7 cellular contexts compared by ENCODE assay signal in genomic region chr6:116352515-116353471, GRCh38. TPM values are rescaled to one million over a fixed set of nuclear protein-coding genes. Genes with fewer than 3 reads are reported as not detected.
DNase-seq lines count a peak whose midpoint lies in the region; ATAC-seq and TF ChIP-seq lines count a peak whose summit lies in the region.

No MANE protein-coding gene starts in this region.

- no peak for TF ChIP-seq EP300 in gastroesophageal sphincter (IDR thresholded peaks at IDR 0.05)

- no peak for DNase-seq in UCSD-AML1 (lab: John Stamatoyannopoulos, UW; ENCODE audit: unreplicated experiment)
- no peak for DNase-seq in stimulated activated CD4-positive, alpha-beta T cell treated with anti-CD3 and anti-CD28 coated beads, Interleukin-2, amount 100 ng/mL, for 48 hours
- no peak for DNase-seq in activated CD8-positive, alpha-beta memory T cell treated with anti-CD3 and anti-CD28 coated beads for 24 hours

- H3K27ac ChIP-seq in gastroesophageal sphincter (peak overlapping the region; percentile 44 to 58 (median 48)), urinary bladder (ENCODE audit: low read depth) (peak overlapping the region; percentile 59)

- H3K36me3 ChIP-seq in gastroesophageal sphincter (no peaks in the 10 kb centered on the region), urinary bladder (ENCODE audit: insufficient read depth) (no peaks in the 10 kb centered on the region)

- ATAC-seq in GM21390 (IDR thresholded peaks at IDR 0.05; ENCODE audit: unreplicated experiment) = peak; percentile 73
- peak; percentile 69 for ATAC-seq in HG03460 (IDR thresholded peaks at IDR 0.05; ENCODE audit: unreplicated experiment)
- ATAC-seq in gastroesophageal sphincter = peak; percentile 78

- TF ChIP-seq POLR2A in gastroesophageal sphincter (IDR thresholded peaks at IDR 0.05) = no peak

- WGBS in gastroesophageal sphincter (ENCODE audit: low coverage in 1 of 2), 2 donors = 20 to 60% methylated on average over 3 of the region's 3 CpGs
- 44% methylated on average over 3 of the region's 3 CpGs for WGBS in urinary bladder

- no peaks in the 10 kb centered on the region for H3K27me3 ChIP-seq in gastroesophageal sphincter

- TF ChIP-seq CTCF in gastroesophageal sphincter (IDR thresholded peaks at IDR 0.05) = no peak

- H3K4me1 ChIP-seq in gastroesophageal sphincter (peaks cover 0 to 14% (median 2%) of the 10 kb centered on the region in 3 donors), urinary bladder (ENCODE audit: insufficient read depth) (no peaks in the 10 kb centered on the region)

- H3K4me3 ChIP-seq in gastroesophageal sphincter (no peak overlapping the region), urinary bladder (ENCODE audit: low read depth, low read length) (no peak overlapping the region)

- no peaks in the 10 kb centered on the region for H3K9me3 ChIP-seq in gastroesophageal sphincter

RNA-seq across cellular contexts. Expression of gene DSE, which starts 18.0 kb away (rescaled TPM):
- total RNA-seq in gastroesophageal sphincter (10 to 100 TPM; 26.3 to 45.4 (median 36.3) TPM), urinary bladder (76.5 TPM)
- polyA plus RNA-seq in urinary bladder = 18.4 TPM
